ENCODE assay signal across 24 cellular contexts in genomic region chr12:111807232-111807631, GRCh38. TPM values are rescaled to one million over a fixed set of nuclear protein-coding genes. Genes with fewer than 3 reads are reported as not detected.
DNase-seq lines count a peak whose midpoint lies in the region; ATAC-seq, FAIRE-seq and TF ChIP-seq lines count a peak whose summit lies in the region.
"Had no signal": no experiment of that assay in that cellular context is flagged by ENCODE, and none has a peak within 500 bp of the region (broad histone marks: within the 10 kb centered on the region; RNA-seq: fewer than 3 reads in every experiment).

No MANE protein-coding gene starts in this region.

- TF ChIP-seq CTCF in hepatocyte (IDR thresholded peaks at IDR 0.05; ENCODE audit: poor library complexity) = no peak
- no peak for TF ChIP-seq CTCF in lower lobe of right lung (IDR thresholded peaks at IDR 0.05)

- H3K27ac Mint-ChIP-seq in activated naive CD8-positive, alpha-beta T cell treated with anti-CD3 and anti-CD28 coated beads, Interleukin-2, amount 10 ng/mL, durations not matched to agents 7 days and 5 days = no peak overlapping the region
- H3K27ac Mint-ChIP-seq in activated naive CD8-positive, alpha-beta T cell treated with anti-CD3 and anti-CD28 coated beads for 36 hours = no peak overlapping the region

- intact Hi-C loops in lower lobe of right lung (cut with DNase I) = loop anchor here (5.0 kb wide), 1 partner anchor 55 kb away; no protein-coding TSS in a partner anchor

- H3K36me3 Mint-ChIP-seq in activated naive CD8-positive, alpha-beta T cell treated with anti-CD3 and anti-CD28 coated beads, Interleukin-2, amount 10 ng/mL, durations not matched to agents 7 days and 5 days = no peaks in the 10 kb centered on the region
- H3K36me3 Mint-ChIP-seq in activated naive CD8-positive, alpha-beta T cell treated with anti-CD3 and anti-CD28 coated beads for 36 hours = no peaks in the 10 kb centered on the region

- no peaks in the 10 kb centered on the region for H3K9me2 ChIP-seq in hepatocyte (replicated peaks; ENCODE audit: insufficient read depth)

- peak overlapping the region; percentile 74 for H3K27ac ChIP-seq in hepatocyte
- H3K27ac ChIP-seq in lower lobe of right lung = no peak overlapping the region
- H3K27ac ChIP-seq in small intestine (ENCODE audit: low read depth in 1 of 2, low read length in 1 of 2) = no peak overlapping the region
- H3K27ac ChIP-seq: 22Rv1, C4-2B, SJSA1 had no signal

- no peaks in the 10 kb centered on the region for H3K9me3 Mint-ChIP-seq in activated naive CD8-positive, alpha-beta T cell treated with anti-CD3 and anti-CD28 coated beads, Interleukin-2, amount 10 ng/mL, durations not matched to agents 7 days and 5 days
- no peaks in the 10 kb centered on the region for H3K9me3 Mint-ChIP-seq in activated naive CD8-positive, alpha-beta T cell treated with anti-CD3 and anti-CD28 coated beads for 36 hours

- no peak overlapping the region for H3K4me2 ChIP-seq in hepatocyte

- H3K4me3 Mint-ChIP-seq in activated naive CD8-positive, alpha-beta T cell treated with anti-CD3 and anti-CD28 coated beads, Interleukin-2, amount 10 ng/mL, durations not matched to agents 7 days and 5 days = no peak overlapping the region
- no peak overlapping the region for H3K4me3 Mint-ChIP-seq in activated naive CD8-positive, alpha-beta T cell treated with anti-CD3 and anti-CD28 coated beads for 36 hours

- H3K4me1 Mint-ChIP-seq in activated naive CD8-positive, alpha-beta T cell treated with anti-CD3 and anti-CD28 coated beads, Interleukin-2, amount 10 ng/mL, durations not matched to agents 7 days and 5 days = peaks cover 5% of the 10 kb centered on the region
- H3K4me1 Mint-ChIP-seq in activated naive CD8-positive, alpha-beta T cell treated with anti-CD3 and anti-CD28 coated beads for 36 hours = no peaks in the 10 kb centered on the region

- no peaks in the 10 kb centered on the region for H3K27me3 ChIP-seq in hepatocyte
- no peaks in the 10 kb centered on the region for H3K27me3 ChIP-seq in lower lobe of right lung (ENCODE audit: low read depth)
- no peaks in the 10 kb centered on the region for H3K27me3 ChIP-seq in small intestine (ENCODE audit: control insufficient read depth in 2 of 2, insufficient read depth in 2 of 2, low read length in 2 of 2)
- H3K27me3 ChIP-seq: SJSA1 had no signal

- no peaks in the 10 kb centered on the region for H3K36me3 ChIP-seq in hepatocyte (replicated peaks; ENCODE audit: insufficient read depth, low read depth)
- peaks cover 100% of the 10 kb centered on the region for H3K36me3 ChIP-seq in lower lobe of right lung
- peaks cover 11% of the 10 kb centered on the region in 2 donors for H3K36me3 ChIP-seq in small intestine (ENCODE audit: control insufficient read depth in 2 of 2, insufficient read depth in 2 of 2, low read length in 2 of 2)
- H3K36me3 ChIP-seq: SJSA1 had no signal

- no peak for FAIRE-seq in small intestine (lab: Jason Lieb, UNC)

- H4K20me1 ChIP-seq in hepatocyte (ENCODE audit: insufficient read depth, poor library complexity, severe bottlenecking) = no peaks in the 10 kb centered on the region

- no peak overlapping the region for H2AFZ ChIP-seq in hepatocyte

- ATAC-seq in activated naive CD8-positive, alpha-beta T cell treated with anti-CD3 and anti-CD28 coated beads, Interleukin-2, amount 10 ng/mL, durations not matched to agents 7 days and 5 days (ENCODE audit: low read depth) = no peak
- peak in 1 of 2 donors; percentile 37 for ATAC-seq in lower lobe of right lung
- ATAC-seq in GM18909 (IDR thresholded peaks at IDR 0.05; ENCODE audit: poor library complexity, unreplicated experiment) = no peak
- ATAC-seq: Panc1 had no signal

- H3K4me1 ChIP-seq in hepatocyte (ENCODE audit: insufficient read depth) (no peaks in the 10 kb centered on the region), lower lobe of right lung (no peaks in the 10 kb centered on the region), small intestine (ENCODE audit: control insufficient read depth in 2 of 2, insufficient read depth in 1 of 2, low read depth in 1 of 2, low read length in 1 of 2) (no peaks in the 10 kb centered on the region)
- H3K4me1 ChIP-seq: SJSA1 had no signal

- H3K9me3 ChIP-seq in hepatocyte (ENCODE audit: low read depth) (no peaks in the 10 kb centered on the region), lower lobe of right lung (no peaks in the 10 kb centered on the region), small intestine (ENCODE audit: control insufficient read depth, low read depth) (no peaks in the 10 kb centered on the region)
- H3K9me3 ChIP-seq: SJSA1 had no signal

- H3K27me3 Mint-ChIP-seq in activated naive CD8-positive, alpha-beta T cell treated with anti-CD3 and anti-CD28 coated beads, Interleukin-2, amount 10 ng/mL, durations not matched to agents 7 days and 5 days = no peaks in the 10 kb centered on the region
- no peaks in the 10 kb centered on the region for H3K27me3 Mint-ChIP-seq in activated naive CD8-positive, alpha-beta T cell treated with anti-CD3 and anti-CD28 coated beads for 36 hours

- POLR2A ChIA-PET in activated naive CD8-positive, alpha-beta T cell treated with anti-CD3 and anti-CD28 coated beads, Interleukin-2, amount 10 ng/mL, durations not matched to agents 7 days and 5 days (lab: Charles Lee) = no interaction called here

- DNase-seq in activated naive CD8-positive, alpha-beta T cell treated with anti-CD3 and anti-CD28 coated beads, Interleukin-2, amount 10 ng/mL, durations not matched to agents 7 days and 5 days = peak; percentile 10
- no peak for DNase-seq in activated naive CD8-positive, alpha-beta T cell treated with anti-CD3 and anti-CD28 coated beads for 36 hours
- DNase-seq in hepatocyte (ENCODE audit: low spot score) (peak; percentile 50), lower lobe of right lung (peak; percentile 16), small intestine (peak; percentile 78), T-helper 9 cell (no peak), AG20443 (ENCODE audit: low spot score) (no peak)
- DNase-seq: AML-193; EL; GF-D8; KBM-7; MM.1S; NCI-H1092; NCI-H1436 treated with DMSO at 0.1 percent for 48 hours; NCI-H2029 treated with DMSO at 0.1 percent for 48 hours; NCI-H226; NCI-H524; NCI-H774; NK-92 treated with Interleukin-12 subunit alpha and Interleukin-12 subunit beta, amount 100 ng/mL, for 24 hours had no signal

- WGBS in hepatocyte (ENCODE audit: low lambda C conversion rate, missing lambda C conversion rate) = 92% methylated on average over 7 of the region's 7 CpGs
- WGBS in small intestine, 3 donors = 56 to 81% (median 71%) methylated on average over 7 of the region's 7 CpGs

- no peaks in the 10 kb centered on the region for H3K79me2 ChIP-seq in hepatocyte

- H3K4me3 ChIP-seq in hepatocyte = no peak overlapping the region
- H3K4me3 ChIP-seq in lower lobe of right lung = no peak overlapping the region
- no peak overlapping the region for H3K4me3 ChIP-seq in small intestine (ENCODE audit: low read depth in 1 of 2, low read length in 2 of 2)
- H3K4me3 ChIP-seq: SJSA1 had no signal

RNA-seq across cellular contexts. Expression of gene MAPKAPK5, which starts 34.8 kb away (rescaled TPM):
- 10 to 100 TPM; 52.5 to 63.7 TPM for total RNA-seq in activated naive CD8-positive, alpha-beta T cell treated with anti-CD3 and anti-CD28 coated beads, Interleukin-2, amount 10 ng/mL, durations not matched to agents 7 days and 5 days
- total RNA-seq in activated naive CD8-positive, alpha-beta T cell treated with anti-CD3 and anti-CD28 coated beads for 36 hours = 10 to 100 TPM; 73.7 to 75.0 TPM
- total RNA-seq in hepatocyte (49.1 and 59.9 TPM in 2 replicates), lower lobe of right lung (39.4 TPM)
- polyA plus RNA-seq in hepatocyte (35.0 and 45.1 TPM in 2 replicates), small intestine (10 to 100 TPM; 28.4 to 50.5 (median 33.2) TPM)

RNA-seq across cellular contexts. Expression of gene ALDH2, which starts 40.5 kb away (rescaled TPM):
- 1 to 10 TPM in 1 of 2 experiments, under 1 TPM in 1; 0.99 to 1.9 TPM for total RNA-seq in activated naive CD8-positive, alpha-beta T cell treated with anti-CD3 and anti-CD28 coated beads, Interleukin-2, amount 10 ng/mL, durations not matched to agents 7 days and 5 days
- 1 to 10 TPM; 1.4 to 1.6 TPM for total RNA-seq in activated naive CD8-positive, alpha-beta T cell treated with anti-CD3 and anti-CD28 coated beads for 36 hours
- total RNA-seq in hepatocyte (116 and 126 TPM in 2 replicates), lower lobe of right lung (499 TPM)
- polyA plus RNA-seq in hepatocyte (185 and 203 TPM in 2 replicates), small intestine (100 to 1,000 TPM; 173 to 237 (median 197) TPM)

Comparison
In these comparisons a context has a peak if more than half of its experiments do, and no peak if none do; other contexts are left out.
1. DNase-seq: peak in activated naive CD8-positive, alpha-beta T cell treated with anti-CD3 and anti-CD28 coated beads, Interleukin-2, amount 10 ng/mL, durations not matched to agents 7 days and 5 days (single experiment), hepatocyte (single experiment), lower lobe of right lung (single experiment) and small intestine (single experiment); none in activated naive CD8-positive, alpha-beta T cell treated with anti-CD3 and anti-CD28 coated beads for 36 hours (single experiment), T-helper 9 cell (single experiment) and AG20443 (single experiment).
2. RNA of gene ALDH2, which starts 40.5 kb away (total RNA-seq): 499 TPM in lower lobe of right lung (single experiment) and 116 to 126 TPM in hepatocyte; 0.99 to 1.9 TPM in activated naive CD8-positive, alpha-beta T cell treated with anti-CD3 and anti-CD28 coated beads, Interleukin-2, amount 10 ng/mL, durations not matched to agents 7 days and 5 days and 1.4 to 1.6 TPM in activated naive CD8-positive, alpha-beta T cell treated with anti-CD3 and anti-CD28 coated beads for 36 hours; every median in the first group is over 10 times any median in the second.